21 cellular contexts compared by ENCODE assay signal in the genomic region with DNA sequence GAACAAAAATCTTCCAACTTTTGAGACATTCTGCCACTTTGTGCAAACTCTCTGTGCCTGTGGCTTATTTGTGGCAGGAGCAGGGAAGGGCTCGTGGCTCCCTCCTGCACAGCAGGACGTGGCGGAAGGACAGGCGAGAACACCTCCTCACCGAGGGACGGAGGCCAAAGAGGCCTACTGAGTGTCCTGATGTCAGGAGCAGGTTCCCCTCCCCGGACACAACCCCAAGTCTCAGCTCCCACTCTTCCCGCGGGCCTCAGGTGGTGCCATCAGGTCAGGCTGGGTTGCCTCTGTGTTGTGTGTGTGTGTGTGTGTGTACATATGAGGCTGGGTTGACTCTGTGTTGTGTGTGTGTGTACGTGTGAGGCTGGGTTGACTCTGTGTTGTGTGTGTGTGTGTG.
DNase-seq lines count a peak whose midpoint lies in the region; ATAC-seq, FAIRE-seq and TF ChIP-seq lines count a peak whose summit lies in the region.
"Had no signal": no experiment of that assay in that cellular context is flagged by ENCODE, and none has a peak within 500 bp of the region (broad histone marks: within the 10 kb centered on the region; RNA-seq: fewer than 3 reads in every experiment).

No MANE protein-coding gene starts in this region.

- H2AK5ac ChIP-seq in mesendoderm (ENCODE audit: low read length) = no peak overlapping the region

- H3K4ac ChIP-seq in mesendoderm (ENCODE audit: low read depth, low read length) = no peak overlapping the region

- H3K27ac ChIP-seq in right atrium auricular region (no peak overlapping the region), left ventricle myocardium inferior (replicated peaks) (no peak overlapping the region), mesendoderm (ENCODE audit: low read depth, low read length) (no peak overlapping the region)
- H3K27ac ChIP-seq: C4-2B, RWPE1, SJCRH30 had no signal

- DNase-seq in right atrium auricular region (ENCODE audit: low spot score) (peak; percentile 42), left ventricle myocardium inferior (no peak), ecto neural progenitor cell (ENCODE audit: low spot score) (peak; percentile 27), mesendoderm (no peak), urothelium cell line (ENCODE audit: low spot score) (no peak)
- DNase-seq in effector CD8-positive, alpha-beta T cell (lab: John Stamatoyannopoulos, UW) = no peak
- DNase-seq: ACHN, AML-193, GOT3, KG1, MV-4-11, NCI-H1694 treated with DMSO at 0.1 percent for 48 hours, NCI-H2227 treated with DMSO at 0.1 percent for 48 hours, SJCRH30, SW 1271 had no signal

- no peaks in the 10 kb centered on the region for H3K9me3 ChIP-seq in right atrium auricular region
- no peaks in the 10 kb centered on the region for H3K9me3 ChIP-seq in left ventricle myocardium inferior (replicated peaks)
- H3K9me3 ChIP-seq: SJCRH30 had no signal

- H3K4me1 ChIP-seq in right atrium auricular region (no peaks in the 10 kb centered on the region), left ventricle myocardium inferior (no peaks in the 10 kb centered on the region), mesendoderm (ENCODE audit: control insufficient read depth, low read depth, low read length) (no peaks in the 10 kb centered on the region)
- H3K4me1 ChIP-seq: SJCRH30 had no signal

- H3K27me3 ChIP-seq in right atrium auricular region (no peaks in the 10 kb centered on the region), left ventricle myocardium inferior (ENCODE audit: low read depth) (peaks cover 92% of the 10 kb centered on the region), mesendoderm (ENCODE audit: insufficient read depth, low read length, poor library complexity) (no peaks in the 10 kb centered on the region)
- H3K27me3 ChIP-seq: SJCRH30 had no signal

- H3K36me3 ChIP-seq in right atrium auricular region = no peaks in the 10 kb centered on the region
- no peaks in the 10 kb centered on the region for H3K36me3 ChIP-seq in left ventricle myocardium inferior
- no peaks in the 10 kb centered on the region for H3K36me3 ChIP-seq in mesendoderm (ENCODE audit: control insufficient read depth, insufficient read depth, low read length)
- H3K36me3 ChIP-seq: SJCRH30 had no signal

- no peak for ATAC-seq in GM21423 (IDR thresholded peaks at IDR 0.05; ENCODE audit: unreplicated experiment)
- no peak for ATAC-seq in HG03097 (IDR thresholded peaks at IDR 0.05; ENCODE audit: low FRiP score, unreplicated experiment)

- no peak overlapping the region for H3K9ac ChIP-seq in mesendoderm (ENCODE audit: low read length)

- H3K79me1 ChIP-seq in mesendoderm (ENCODE audit: low read length) = no peaks in the 10 kb centered on the region

- no peak overlapping the region for H4K5ac ChIP-seq in mesendoderm (ENCODE audit: low read length)

- H3K4me3 ChIP-seq in right atrium auricular region (no peak overlapping the region), left ventricle myocardium inferior (no peak overlapping the region), mesendoderm (ENCODE audit: low read length) (no peak overlapping the region)
- H3K4me3 ChIP-seq: SJCRH30 had no signal

- no peak overlapping the region for H2BK120ac ChIP-seq in mesendoderm (ENCODE audit: low read depth, low read length)

- H4K8ac ChIP-seq in mesendoderm (ENCODE audit: low read depth, low read length) = no peak overlapping the region

- intact Hi-C loops in left ventricle myocardium inferior (cut with micrococcal nuclease) = no loop called here

- no peak overlapping the region for H3K4me2 ChIP-seq in mesendoderm (ENCODE audit: low read length)

- peak overlapping the region; percentile 25 for H3K56ac ChIP-seq in mesendoderm (ENCODE audit: low read length)

- no peaks in the 10 kb centered on the region for H3K79me2 ChIP-seq in mesendoderm (ENCODE audit: control insufficient read depth, insufficient read depth, low read length)

- TF ChIP-seq CTCF in right atrium auricular region (IDR thresholded peaks at IDR 0.05) (no peak), left ventricle myocardium inferior (IDR thresholded peaks at IDR 0.05; ENCODE audit: borderline replicate concordance) (no peak)

- peak; percentile 48 for FAIRE-seq in urothelium cell line (lab: Jason Lieb, UNC)
- FAIRE-seq: G401.6, HepG2 had no signal

- H3K23ac ChIP-seq in mesendoderm (ENCODE audit: low read length) = no peak overlapping the region

- no peak overlapping the region for H3K18ac ChIP-seq in mesendoderm (ENCODE audit: low read length)

- H2BK5ac ChIP-seq in mesendoderm (ENCODE audit: low read length) = no peak overlapping the region

- WGBS in mesendoderm (ENCODE audit: extremely low coverage, insufficient coverage, low lambda C conversion rate) = no CpG with 5 or more reads among the region's 10 CpGs

- H2BK15ac ChIP-seq in mesendoderm (replicated peaks; ENCODE audit: low read depth) = no peak overlapping the region

Comparison
In these comparisons a context has a peak if more than half of its experiments do, and no peak if none do; other contexts are left out.
1. DNase-seq: peak in right atrium auricular region (single experiment) and ecto neural progenitor cell (single experiment); none in left ventricle myocardium inferior (single experiment), mesendoderm (single experiment), urothelium cell line (single experiment) and effector CD8-positive, alpha-beta T cell (single experiment).